In the genomic region with DNA sequence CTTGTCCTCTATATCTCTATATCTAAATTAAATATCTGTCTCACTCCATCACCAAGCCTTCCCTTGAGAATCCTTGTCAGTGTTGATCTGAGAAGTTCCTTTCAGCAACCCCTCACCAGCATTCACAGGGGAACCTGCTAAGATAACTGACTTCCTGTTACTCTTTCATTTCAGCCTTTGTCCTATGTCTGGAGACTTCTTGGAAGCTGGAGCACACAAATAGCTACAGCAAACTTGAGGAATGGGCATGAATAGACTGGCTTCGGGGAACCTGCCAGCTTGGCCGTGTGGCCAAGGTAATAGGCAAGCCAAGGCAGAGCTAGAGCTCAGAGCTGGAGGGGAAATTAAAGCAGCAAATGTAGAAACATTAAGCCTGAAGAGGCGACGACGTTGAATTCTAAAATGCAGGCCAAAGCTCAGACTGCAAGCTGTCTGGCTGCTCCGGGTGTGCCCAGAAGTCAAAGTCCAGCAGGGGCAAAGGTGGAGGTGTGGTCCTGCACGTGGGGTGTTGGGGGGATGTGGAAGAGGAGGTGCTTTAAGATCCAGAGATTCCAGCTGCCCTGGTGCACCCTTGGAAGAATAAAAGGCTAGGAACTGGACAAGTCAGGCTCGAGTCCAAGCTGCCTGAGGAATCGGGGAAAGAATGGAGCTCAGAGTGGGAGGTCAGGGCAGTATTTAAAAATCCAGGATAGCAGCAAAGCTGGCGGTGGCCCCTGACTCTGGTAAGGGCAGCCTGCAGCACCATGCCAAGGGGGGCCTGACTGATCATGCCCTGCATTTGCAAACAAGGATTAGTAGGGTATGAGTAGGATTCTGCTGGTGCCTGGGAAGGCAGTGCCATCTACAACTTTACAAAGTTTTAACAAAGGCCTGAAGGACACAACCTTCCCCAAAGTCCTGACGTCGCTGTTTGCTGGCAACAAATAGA, we compare ENCODE assay signal across 14 cellular contexts.
DNase-seq lines count a peak whose midpoint lies in the region; ATAC-seq and TF ChIP-seq lines count a peak whose summit lies in the region.
"Had no signal": no experiment of that assay in that cellular context is flagged by ENCODE, and none has a peak within 500 bp of the region (broad histone marks: within the 10 kb centered on the region; RNA-seq: fewer than 3 reads in every experiment).

No MANE protein-coding gene starts in this region.

- H3K9ac ChIP-seq in OCI-LY3 (ENCODE audit: low read length), result no peak overlapping the region

- no peak for TF ChIP-seq CTCF in OCI-LY3 (IDR thresholded peaks at IDR 0.05; ENCODE audit: low read depth, low read length)
- no peak for TF ChIP-seq CTCF in coronary artery (IDR thresholded peaks at IDR 0.05)
- TF ChIP-seq CTCF in stomach (IDR thresholded peaks at IDR 0.05), result no peak

- intact Hi-C loops in stomach (cut with DNase I; ENCODE audit: low total_unique reads), result no loop called here

- H3K27ac ChIP-seq in OCI-LY3 (ENCODE audit: low read length), result no peak overlapping the region
- no peak overlapping the region for H3K27ac ChIP-seq in coronary artery
- H3K27ac ChIP-seq in stomach, result peak overlapping the region; percentile 54 to 72 (median 68)
- H3K27ac ChIP-seq: sigmoid colon, testis had no signal

- 42 to 75% (median 48%) methylated on average over 12 of the region's 12 CpGs for WGBS in stomach, 5 donors

- no peak for TF ChIP-seq POLR2A in stomach (IDR thresholded peaks at IDR 0.05)

- no peak for ATAC-seq in HG03039 (IDR thresholded peaks at IDR 0.05; ENCODE audit: unreplicated experiment)
- ATAC-seq in HG03045 (IDR thresholded peaks at IDR 0.05; ENCODE audit: unreplicated experiment), result no peak
- ATAC-seq: activated T-cell treated with anti-CD3 and anti-CD28 coated beads, Interleukin-2, amount 50 U/mL, for 72 hours had no signal

- H3K4me3 ChIP-seq in OCI-LY3 (ENCODE audit: low read length) (no peak overlapping the region), coronary artery (peak overlapping the region; percentile 20), stomach (no peak overlapping the region), MG63 (no peak overlapping the region)
- H3K4me3 ChIP-seq: sigmoid colon, testis had no signal

- no peaks in the 10 kb centered on the region for H3K27me3 ChIP-seq in OCI-LY3 (ENCODE audit: low read depth, low read length)
- H3K27me3 ChIP-seq in stomach, result no peaks in the 10 kb centered on the region
- H3K27me3 ChIP-seq in MG63, result no peaks in the 10 kb centered on the region
- H3K27me3 ChIP-seq: sigmoid colon, testis had no signal

- peak overlapping the region; percentile 31; the same call in 1 of the 2 replicates for H2AFZ ChIP-seq in OCI-LY3 (ENCODE audit: low read depth, low read length)

- no peak for DNase-seq in coronary artery (ENCODE audit: low spot score)
- DNase-seq in medulla oblongata (ENCODE audit: extremely low spot score), result peak; percentile 70
- DNase-seq in stomach, result peak; percentile 61
- DNase-seq in HUDEP-2 (lab: John Stamatoyannopoulos, UW; ENCODE audit: unreplicated experiment in 76 of 76), result no peak
- no peak for DNase-seq in MG63
- DNase-seq: activated T-cell treated with anti-CD3 and anti-CD28 coated beads, Interleukin-2, amount 50 U/mL, for 72 hours; CD8-positive, alpha-beta memory T cell; erythroblast; NCI-H2029 treated with DMSO at 0.1 percent for 48 hours; sigmoid colon; testis had no signal

- H3K79me2 ChIP-seq in OCI-LY3 (ENCODE audit: low read length), result no peaks in the 10 kb centered on the region

- H3K9me3 ChIP-seq in OCI-LY3 (ENCODE audit: insufficient read depth, low read length) (no peaks in the 10 kb centered on the region), stomach (no peaks in the 10 kb centered on the region), MG63 (no peaks in the 10 kb centered on the region)
- H3K9me3 ChIP-seq: sigmoid colon, testis had no signal

- TF ChIP-seq EP300 in stomach (IDR thresholded peaks at IDR 0.05), result no peak

- H3K36me3 ChIP-seq in OCI-LY3 (replicated peaks; ENCODE audit: low read depth, low read length), result no peaks in the 10 kb centered on the region
- no peaks in the 10 kb centered on the region for H3K36me3 ChIP-seq in stomach
- no peaks in the 10 kb centered on the region for H3K36me3 ChIP-seq in MG63
- H3K36me3 ChIP-seq: sigmoid colon had no signal

- no peaks in the 10 kb centered on the region for H4K20me1 ChIP-seq in OCI-LY3 (ENCODE audit: insufficient read depth, low read length)

- H3K4me1 ChIP-seq in OCI-LY3 (ENCODE audit: low read length) (no peaks in the 10 kb centered on the region), stomach (peaks cover 5 to 11% (median 10%) of the 10 kb centered on the region in 4 donors)
- H3K4me1 ChIP-seq: sigmoid colon, testis had no signal

- H3K4me2 ChIP-seq in OCI-LY3 (ENCODE audit: low read length), result no peak overlapping the region

Comparison
In these comparisons a context has a peak if more than half of its experiments do, and no peak if none do; other contexts are left out.
1. H3K27ac ChIP-seq: peak in stomach (5 of 5); none in OCI-LY3 (single experiment) and coronary artery (0 of 2).
2. DNase-seq: peak in medulla oblongata (single experiment) and stomach (single experiment); none in coronary artery (single experiment), HUDEP-2 (0 of 76) and MG63 (single experiment).